ENCODE assay signal across 29 cellular contexts in the genomic region with DNA sequence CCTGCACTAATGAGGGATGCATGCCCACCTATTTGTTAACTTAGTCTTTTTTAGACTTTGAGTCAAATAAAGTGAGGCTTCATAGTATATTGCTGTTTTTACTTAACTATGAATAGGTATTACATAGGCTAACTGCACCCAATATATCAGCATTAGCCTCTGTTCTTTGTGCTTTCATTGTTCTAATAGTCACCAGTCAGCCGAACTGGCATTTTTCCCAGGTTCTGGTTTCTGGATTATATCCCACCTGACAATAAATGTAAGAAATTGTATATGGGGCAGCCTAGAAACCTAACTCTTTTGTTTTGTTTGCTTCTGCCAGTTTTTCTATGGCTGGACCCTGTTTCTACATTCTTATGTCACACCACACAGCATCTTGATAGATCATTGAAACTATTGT.
"Had no signal": no experiment of that assay in that cellular context is flagged by ENCODE, and none has a peak within 500 bp of the region (broad histone marks: within the 10 kb centered on the region; RNA-seq: fewer than 3 reads in every experiment).

No MANE protein-coding gene starts in this region.

- H3K4me3 ChIP-seq: adrenal gland, body of pancreas, MG63, SK-N-MC had no signal

- DNase-seq: activated CD4-positive, alpha-beta memory T cell treated with anti-CD3 and anti-CD28 coated beads, Interleukin-2, amount 10 ng/mL, durations not matched to agents 7 days and 5 days; activated CD4-positive, alpha-beta T cell treated with anti-CD3 and anti-CD28 coated beads for 36 hours; activated CD4-positive, alpha-beta T cell treated with anti-CD3 and anti-CD28 coated beads, Interleukin-2, amount 50 U/mL, for 1 hour; activated naive CD4-positive, alpha-beta T cell treated with anti-CD3 and anti-CD28 coated beads, Interleukin-2, amount 50 U/mL, for 16 hours; activated naive CD8-positive, alpha-beta T cell treated with anti-CD3 and anti-CD28 coated beads, Interleukin-2, amount 10 ng/mL, durations not matched to agents 7 days and 5 days; activated T-cell treated with anti-CD3 and anti-CD28 coated beads for 4 hours; activated T-cell treated with anti-CD3 and anti-CD28 coated beads, Interleukin-2, amount 50 U/mL, for 72 hours; adrenal gland; anterior cingulate cortex; body of pancreas; cortex of kidney; Kasumi-1; MG63; MV-4-11; NCI-H1092 treated with DMSO at 0.1 percent for 48 hours; NCI-H1417 treated with DMSO at 0.1 percent for 48 hours; NCI-H1694; NCI-H2029; NCI-H2107; NCI-H524; NCI-H748 treated with DMSO at 0.1 percent for 48 hours; RPMI8226; T-cell; T-helper 2 cell; T1000 had no signal

- ATAC-seq: activated CD4-positive, alpha-beta T cell treated with anti-CD3 and anti-CD28 coated beads for 36 hours; activated T-cell treated with anti-CD3 and anti-CD28 coated beads, Interleukin-2, amount 50 U/mL, for 72 hours; body of pancreas; Panc1; Right ventricle myocardium inferior; T-cell had no signal

- H3K36me3 ChIP-seq: adrenal gland, MG63, WERI-Rb-1 had no signal

- H3K4me1 ChIP-seq: adrenal gland, body of pancreas had no signal

- H3K27ac ChIP-seq: adrenal gland, body of pancreas, SK-N-MC, WERI-Rb-1 had no signal

- H3K9me3 ChIP-seq: adrenal gland, body of pancreas, MG63 had no signal

- H3K27me3 ChIP-seq: adrenal gland, body of pancreas, MG63 had no signal
